In genomic region chr12:8241917-8242622, GRCh38 we compare ENCODE assay signal across 8 cellular contexts. TPM values are rescaled to one million over a fixed set of nuclear protein-coding genes. Genes with fewer than 3 reads are reported as not detected.
DNase-seq lines count a peak whose midpoint lies in the region; ATAC-seq and TF ChIP-seq lines count a peak whose summit lies in the region.
"Not testable (repeated sequence)": the region's sequence is repeated elsewhere in the genome, so short reads cannot be mapped to it uniquely, and the experiment has no call there.

No MANE protein-coding gene starts in this region.

- H2AFZ ChIP-seq in PC-3 (ENCODE audit: low read length) = peak overlapping the region; percentile 81

- not testable (repeated sequence) for H3K9me3 ChIP-seq in CD4-positive, CD25-positive, alpha-beta regulatory T cell (ENCODE audit: control insufficient read depth in 2 of 2, low read length in 2 of 2); HUES64 (ENCODE audit: insufficient read depth, low read depth, low read length); PC-3 (ENCODE audit: low read length)

- H3K9me3 Mint-ChIP-seq in CD4-positive, CD25-positive, alpha-beta regulatory T cell; activated CD8-positive, alpha-beta T cell treated with anti-CD3 and anti-CD28 coated beads for 36 hours; natural killer cell; stimulated activated naive B cell treated with anti-CD40 and anti-IgM and Interleukin-4, amounts not matched to agents 10 μg/mL and 1 μg/mL and 100 μg/mL, for 72 hours: not testable (repeated sequence)

- peak overlapping the region; percentile 73 for H3K27ac ChIP-seq in CD4-positive, CD25-positive, alpha-beta regulatory T cell (ENCODE audit: insufficient read depth, low read length, poor library complexity, severe bottlenecking)
- H3K27ac ChIP-seq in HUES64 (ENCODE audit: low read depth, low read length) = peak overlapping the region; percentile 67
- H3K27ac ChIP-seq in PC-3 (ENCODE audit: low read length) = peak overlapping the region; percentile 61

- H4K20me1 ChIP-seq in PC-3 (ENCODE audit: low read length) = not testable (repeated sequence)

- not testable (repeated sequence) for H3K27me3 ChIP-seq in CD4-positive, CD25-positive, alpha-beta regulatory T cell (ENCODE audit: control insufficient read depth, insufficient read depth, low read length); HUES64 (ENCODE audit: insufficient read depth, low read length); PC-3 (ENCODE audit: low read length)

- DNase-seq in CD4-positive, CD25-positive, alpha-beta regulatory T cell = peak in 2 of 3 donors; percentile 16 to 25
- DNase-seq in PC-3 (peak; percentile 14), cardiac fibroblast (ENCODE audit: low read depth in 2 of 2) (peak; percentile 13 to 59), left ventricle myocardium superior (peak; percentile 39)
- peak; percentile 64 for DNase-seq in activated CD8-positive, alpha-beta T cell treated with anti-CD3 and anti-CD28 coated beads for 36 hours
- not testable (repeated sequence) for DNase-seq in natural killer cell
- peak; percentile 50 for DNase-seq in stimulated activated naive B cell treated with anti-CD40 and anti-IgM and Interleukin-4, amounts not matched to agents 10 μg/mL and 1 μg/mL and 100 μg/mL, for 72 hours

- not testable (repeated sequence) for H3F3A ChIP-seq in PC-3 (ENCODE audit: low read length, unreplicated experiment)

- 1% methylated on average over 18 of the region's 20 CpGs for WGBS in HUES64

- CTCF ChIA-PET in PC-3 (lab: Charles Lee); activated CD8-positive, alpha-beta T cell treated with anti-CD3 and anti-CD28 coated beads for 36 hours (lab: Charles Lee): not testable (repeated sequence)

- H3K4me3 Mint-ChIP-seq in CD4-positive, CD25-positive, alpha-beta regulatory T cell = peak overlapping the region; percentile 84 to 95 (median 90)
- peak overlapping the region; percentile 90 for H3K4me3 Mint-ChIP-seq in activated CD8-positive, alpha-beta T cell treated with anti-CD3 and anti-CD28 coated beads for 36 hours
- peak overlapping the region; percentile 83 for H3K4me3 Mint-ChIP-seq in natural killer cell
- peak overlapping the region; percentile 91 to 96 for H3K4me3 Mint-ChIP-seq in stimulated activated naive B cell treated with anti-CD40 and anti-IgM and Interleukin-4, amounts not matched to agents 10 μg/mL and 1 μg/mL and 100 μg/mL, for 72 hours

- not testable (repeated sequence) for TF ChIP-seq CTCF in PC-3 (conservative IDR thresholded peaks at IDR 0.05; ENCODE audit: low read depth, low read length); activated CD8-positive, alpha-beta T cell treated with anti-CD3 and anti-CD28 coated beads for 36 hours (IDR thresholded peaks at IDR 0.05); cardiac fibroblast (IDR thresholded peaks at IDR 0.05; ENCODE audit: low read depth, low read length); natural killer cell (IDR thresholded peaks at IDR 0.05)

- H3K36me3 Mint-ChIP-seq in CD4-positive, CD25-positive, alpha-beta regulatory T cell; activated CD8-positive, alpha-beta T cell treated with anti-CD3 and anti-CD28 coated beads for 36 hours (ENCODE audit: low read depth); natural killer cell; stimulated activated naive B cell treated with anti-CD40 and anti-IgM and Interleukin-4, amounts not matched to agents 10 μg/mL and 1 μg/mL and 100 μg/mL, for 72 hours: not testable (repeated sequence)

- H3K4me3 ChIP-seq in CD4-positive, CD25-positive, alpha-beta regulatory T cell (ENCODE audit: low read depth, low read length) = not testable (repeated sequence)
- H3K4me3 ChIP-seq in HUES64 (ENCODE audit: low read length) (peak overlapping the region; percentile 85), PC-3 (ENCODE audit: low read length) (peak overlapping the region; percentile 79), cardiac fibroblast (replicated peaks in 1 of 2; ENCODE audit: low read depth in 2 of 2, low read length in 2 of 2) (peak overlapping the region; percentile 60 to 69)

- not testable (repeated sequence) for ATAC-seq in CD4-positive, CD25-positive, alpha-beta regulatory T cell (ENCODE audit: low read depth in 2 of 2); activated CD8-positive, alpha-beta T cell treated with anti-CD3 and anti-CD28 coated beads for 36 hours; left ventricle myocardium superior; natural killer cell; stimulated activated naive B cell treated with anti-CD40 and anti-IgM and Interleukin-4, amounts not matched to agents 10 μg/mL and 1 μg/mL and 100 μg/mL, for 72 hours (replicated peaks)
- 0 out of 2 replicates have a peak, but pooled peaks have one; percentile 9 for ATAC-seq in PC-3

- intact Hi-C loops in PC-3 (cut with micrococcal nuclease); activated CD8-positive, alpha-beta T cell treated with anti-CD3 and anti-CD28 coated beads for 36 hours (cut with micrococcal nuclease); left ventricle myocardium superior (cut with micrococcal nuclease): not testable (repeated sequence)
- intact Hi-C loops in natural killer cell (cut with micrococcal nuclease) = loop anchor here (2.0 kb wide), 1 partner anchor 215 kb away; no protein-coding TSS in a partner anchor

- peak overlapping the region in 2 of 3 donors; percentile 38 to 42 for H3K27ac Mint-ChIP-seq in CD4-positive, CD25-positive, alpha-beta regulatory T cell
- peak overlapping the region; percentile 79 for H3K27ac Mint-ChIP-seq in activated CD8-positive, alpha-beta T cell treated with anti-CD3 and anti-CD28 coated beads for 36 hours
- H3K27ac Mint-ChIP-seq in natural killer cell = peak overlapping the region; percentile 50 to 83
- peak overlapping the region; percentile 86 for H3K27ac Mint-ChIP-seq in stimulated activated naive B cell treated with anti-CD40 and anti-IgM and Interleukin-4, amounts not matched to agents 10 μg/mL and 1 μg/mL and 100 μg/mL, for 72 hours

- H3K9ac ChIP-seq in HUES64 (ENCODE audit: low read depth, low read length) (peak overlapping the region; percentile 77), PC-3 (ENCODE audit: low read length) (peak overlapping the region; percentile 74)

- H3K4me2 ChIP-seq in PC-3 (ENCODE audit: low read length) = peak overlapping the region; percentile 81

- TSS peak; percentile 58 for BruUV-seq in PC-3 (replicated peaks; lab: Mats Ljungman, UMichigan)

- POLR2A ChIA-PET in PC-3 (lab: Charles Lee; ENCODE audit: unreplicated experiment); activated CD8-positive, alpha-beta T cell treated with anti-CD3 and anti-CD28 coated beads for 36 hours (lab: Charles Lee): not testable (repeated sequence)

- H3K79me2 ChIP-seq in PC-3 (ENCODE audit: low read length) = not testable (repeated sequence)

- H3K36me3 ChIP-seq in CD4-positive, CD25-positive, alpha-beta regulatory T cell (ENCODE audit: control insufficient read depth, insufficient read depth, low read length); HUES64 (ENCODE audit: insufficient read depth, low read length); PC-3 (ENCODE audit: low read depth, low read length): not testable (repeated sequence)

- H3K27me3 Mint-ChIP-seq in CD4-positive, CD25-positive, alpha-beta regulatory T cell; activated CD8-positive, alpha-beta T cell treated with anti-CD3 and anti-CD28 coated beads for 36 hours; natural killer cell (ENCODE audit: low read depth in 2 of 2); stimulated activated naive B cell treated with anti-CD40 and anti-IgM and Interleukin-4, amounts not matched to agents 10 μg/mL and 1 μg/mL and 100 μg/mL, for 72 hours: not testable (repeated sequence)

- not testable (repeated sequence) for H3K9me2 ChIP-seq in PC-3 (replicated peaks; ENCODE audit: low read length)

- H3K4me1 Mint-ChIP-seq in CD4-positive, CD25-positive, alpha-beta regulatory T cell = peaks cover 3 to 20% (median 6%) of the 10 kb centered on the region in 4 donors
- H3K4me1 Mint-ChIP-seq in activated CD8-positive, alpha-beta T cell treated with anti-CD3 and anti-CD28 coated beads for 36 hours (ENCODE audit: low read depth) = peaks cover 24% of the 10 kb centered on the region
- H3K4me1 Mint-ChIP-seq in natural killer cell = peaks cover 0 to 23% of the 10 kb centered on the region in 2 donors
- peaks cover 15 to 19% of the 10 kb centered on the region in 2 donors for H3K4me1 Mint-ChIP-seq in stimulated activated naive B cell treated with anti-CD40 and anti-IgM and Interleukin-4, amounts not matched to agents 10 μg/mL and 1 μg/mL and 100 μg/mL, for 72 hours

- H3K4me1 ChIP-seq in CD4-positive, CD25-positive, alpha-beta regulatory T cell (ENCODE audit: control insufficient read depth, insufficient read depth, low read length, poor library complexity, severe bottlenecking); HUES64 (ENCODE audit: insufficient read depth, low read length); PC-3 (ENCODE audit: insufficient read depth, low read length): not testable (repeated sequence)

RNA-seq across cellular contexts. Expression of gene FAM90A1, which starts 14.7 kb away (rescaled TPM):
- 0.67 TPM for total RNA-seq in CD4-positive, CD25-positive, alpha-beta regulatory T cell
- polyA plus RNA-seq in CD4-positive, CD25-positive, alpha-beta regulatory T cell = under 1 TPM in 2 of 4 donors, not detected in 2; 0.11 to 0.24 TPM
- not detected for polyA plus RNA-seq in HUES64 (2013, experiment 1 of 2)
- not detected for polyA plus RNA-seq in HUES64 (2013, experiment 2 of 2)
- total RNA-seq in PC-3 (2014; rRNA removed) (not detected in 2 replicates), left ventricle myocardium superior (not detected), natural killer cell (under 1 TPM in 1 of 3 donors, not detected in 2; 0.28 TPM)
- under 1 TPM; 0.13 to 0.27 TPM for total RNA-seq in activated CD8-positive, alpha-beta T cell treated with anti-CD3 and anti-CD28 coated beads for 36 hours
